In genomic region chr18:12044591-12044990, GRCh38 we compare ENCODE assay signal across 1 cellular context.
A peak's percentile ranks its signal among the peaks of the same experiment; 100 is the strongest.
TF ChIP-seq lines count a peak whose summit lies in the region.

No MANE protein-coding gene starts in this region.

TF ChIP-seq in HepG2, 621 proteins besides CTCF, POLR2A, EP300 and RAD21:
- TF ChIP-seq ZFY (CRISPR knock-in tag; IDR thresholded peaks at IDR 0.05) (0 out of 2 replicates have a peak, but pooled peaks have one; percentile 5), ZNF503 (CRISPR knock-in tag; IDR thresholded peaks at IDR 0.05) (no peak)
